Comparison of ENCODE assay signal across 8 cellular contexts in genomic region chr11:65718964-65719492, GRCh38. TPM values are rescaled to one million over a fixed set of nuclear protein-coding genes. Genes with fewer than 3 reads are reported as not detected.
DNase-seq lines count a peak whose midpoint lies in the region; ATAC-seq and TF ChIP-seq lines count a peak whose summit lies in the region.

No MANE protein-coding gene starts in this region.

- peaks cover 4 to 58% (median 31%) of the 10 kb centered on the region in 9 donors for H3K36me3 ChIP-seq in heart right ventricle

- peaks cover 10 to 23% (median 19%) of the 10 kb centered on the region in 9 donors for H3K4me1 ChIP-seq in heart right ventricle

- peak in 6 of 8 donors; percentile 3 to 49 (median 38) for ATAC-seq in heart right ventricle
- ATAC-seq in stimulated activated naive CD8-positive, alpha-beta T cell treated with anti-CD3 and anti-CD28 coated beads, Interleukin-15, amount 100 ng/mL, for 72 hours, result no peak
- no peak for ATAC-seq in HG02852 (IDR thresholded peaks at IDR 0.05; ENCODE audit: unreplicated experiment)
- ATAC-seq in GM21447 (IDR thresholded peaks at IDR 0.05; ENCODE audit: unreplicated experiment), result no peak

- CTCF ChIA-PET in activated CD4-positive, alpha-beta memory T cell treated with anti-CD3 and anti-CD28 coated beads for 36 hours (lab: Charles Lee), result interaction anchor here (1.0 to 2.7 kb wide), 9 partner anchors 7 to 166 kb away, joined by 3 to 30 read pairs (median 9); partner anchors contain the start of genes AP5B1, CFL1, KAT5 and MUS81

- H3K9me3 ChIP-seq in heart right ventricle, result no peaks in the 10 kb centered on the region

- peaks cover 23% of the 10 kb centered on the region for H3K4me1 Mint-ChIP-seq in T-helper 1 cell treated with Interleukin-12 subunit alpha and Interleukin-12 subunit beta and Interleukin-4 antibody, amounts not matched to agents 30 μg/mL and 1 μg/mL, for 36 hours (ENCODE audit: low read depth)
- peaks cover 29% of the 10 kb centered on the region for H3K4me1 Mint-ChIP-seq in activated CD4-positive, alpha-beta memory T cell treated with anti-CD3 and anti-CD28 coated beads for 36 hours (ENCODE audit: low read depth)
- peaks cover 50% of the 10 kb centered on the region for H3K4me1 Mint-ChIP-seq in stimulated activated naive CD8-positive, alpha-beta T cell treated with anti-CD3 and anti-CD28 coated beads, Interleukin-15, amount 100 ng/mL, for 72 hours

- WGBS in heart right ventricle, 2 donors, result 58 to 66% methylated on average over 10 of the region's 10 CpGs

- peak overlapping the region in 8 of 10 donors; percentile 57 to 93 (median 70) for H3K4me3 ChIP-seq in heart right ventricle

- H3K36me3 Mint-ChIP-seq in T-helper 1 cell treated with Interleukin-12 subunit alpha and Interleukin-12 subunit beta and Interleukin-4 antibody, amounts not matched to agents 30 μg/mL and 1 μg/mL, for 36 hours (ENCODE audit: low read depth), result peaks cover 39% of the 10 kb centered on the region
- peaks cover 46% of the 10 kb centered on the region for H3K36me3 Mint-ChIP-seq in activated CD4-positive, alpha-beta memory T cell treated with anti-CD3 and anti-CD28 coated beads for 36 hours

- no peak for TF ChIP-seq CTCF in heart right ventricle (IDR thresholded peaks at IDR 0.05)

- H3K4me3 Mint-ChIP-seq in T-helper 1 cell treated with Interleukin-12 subunit alpha and Interleukin-12 subunit beta and Interleukin-4 antibody, amounts not matched to agents 30 μg/mL and 1 μg/mL, for 36 hours, result peak overlapping the region; percentile 96
- H3K4me3 Mint-ChIP-seq in activated CD4-positive, alpha-beta memory T cell treated with anti-CD3 and anti-CD28 coated beads for 36 hours, result peak overlapping the region; percentile 98
- H3K4me3 Mint-ChIP-seq in stimulated activated naive CD8-positive, alpha-beta T cell treated with anti-CD3 and anti-CD28 coated beads, Interleukin-15, amount 100 ng/mL, for 72 hours, result peak overlapping the region; percentile 97 to 99

- peak overlapping the region in 3 of 10 donors; percentile 91 to 94 (median 93) for H3K27ac ChIP-seq in heart right ventricle

- no peaks in the 10 kb centered on the region for H3K27me3 ChIP-seq in heart right ventricle

- no peaks in the 10 kb centered on the region for H3K27me3 Mint-ChIP-seq in T-helper 1 cell treated with Interleukin-12 subunit alpha and Interleukin-12 subunit beta and Interleukin-4 antibody, amounts not matched to agents 30 μg/mL and 1 μg/mL, for 36 hours (ENCODE audit: low read depth)
- H3K27me3 Mint-ChIP-seq in activated CD4-positive, alpha-beta memory T cell treated with anti-CD3 and anti-CD28 coated beads for 36 hours, result no peaks in the 10 kb centered on the region
- H3K27me3 Mint-ChIP-seq in stimulated activated naive CD8-positive, alpha-beta T cell treated with anti-CD3 and anti-CD28 coated beads, Interleukin-15, amount 100 ng/mL, for 72 hours, result no peaks in the 10 kb centered on the region

- DNase-seq in T-helper 1 cell (no peak), heart right ventricle (peak in 1 of 2 donors; percentile 24), NOMO-1 treated with DMSO at 0.1 percent for 48 hours (lab: John Stamatoyannopoulos, UW; ENCODE audit: unreplicated experiment) (no peak)
- no peak for DNase-seq in activated CD4-positive, alpha-beta memory T cell treated with anti-CD3 and anti-CD28 coated beads for 36 hours
- no peak for DNase-seq in stimulated activated naive CD8-positive, alpha-beta T cell treated with anti-CD3 and anti-CD28 coated beads, Interleukin-15, amount 100 ng/mL, for 72 hours

- H3K9me3 Mint-ChIP-seq in T-helper 1 cell treated with Interleukin-12 subunit alpha and Interleukin-12 subunit beta and Interleukin-4 antibody, amounts not matched to agents 30 μg/mL and 1 μg/mL, for 36 hours, result no peaks in the 10 kb centered on the region
- no peaks in the 10 kb centered on the region for H3K9me3 Mint-ChIP-seq in activated CD4-positive, alpha-beta memory T cell treated with anti-CD3 and anti-CD28 coated beads for 36 hours
- no peaks in the 10 kb centered on the region for H3K9me3 Mint-ChIP-seq in stimulated activated naive CD8-positive, alpha-beta T cell treated with anti-CD3 and anti-CD28 coated beads, Interleukin-15, amount 100 ng/mL, for 72 hours

- POLR2A ChIA-PET in activated CD4-positive, alpha-beta memory T cell treated with anti-CD3 and anti-CD28 coated beads for 36 hours (lab: Charles Lee), result interaction anchor here (1.0 to 1.3 kb wide), 4 partner anchors 42 to 134 kb away, joined by 3 to 5 read pairs (median 3); no protein-coding TSS in a partner anchor

- intact Hi-C loops in activated CD4-positive, alpha-beta memory T cell treated with anti-CD3 and anti-CD28 coated beads for 36 hours (cut with micrococcal nuclease), result no loop called here
- intact Hi-C loops in heart right ventricle (cut with DNase I), result loop anchor here in 3 of 10 donors (5.0 to 10.0 kb wide), 3 partner anchors 53 to 166 kb away; partner anchors contain the start of gene FIBP (in 1 of the 3)

- peak overlapping the region; percentile 57 for H3K27ac Mint-ChIP-seq in T-helper 1 cell treated with Interleukin-12 subunit alpha and Interleukin-12 subunit beta and Interleukin-4 antibody, amounts not matched to agents 30 μg/mL and 1 μg/mL, for 36 hours
- peak overlapping the region; percentile 54 for H3K27ac Mint-ChIP-seq in activated CD4-positive, alpha-beta memory T cell treated with anti-CD3 and anti-CD28 coated beads for 36 hours
- peak overlapping the region in 1 of 2 donors; percentile 82 for H3K27ac Mint-ChIP-seq in stimulated activated naive CD8-positive, alpha-beta T cell treated with anti-CD3 and anti-CD28 coated beads, Interleukin-15, amount 100 ng/mL, for 72 hours

RNA-seq across cellular contexts. Expression of gene RNASEH2C, which starts 1.6 kb away (rescaled TPM):
- 100 to 1,000 TPM in 1 of 2 experiments, 10 to 100 TPM in 1; 98.4 to 105 TPM for total RNA-seq in activated CD4-positive, alpha-beta memory T cell treated with anti-CD3 and anti-CD28 coated beads for 36 hours
- total RNA-seq in heart right ventricle, result 10 to 100 TPM; 34.1 to 75.6 (median 43.5) TPM
- 100 to 1,000 TPM in 1 of 2 donors, 10 to 100 TPM in 1; 60.3 to 123 TPM for polyA plus RNA-seq in heart right ventricle

RNA-seq across cellular contexts. Expression of gene KAT5, which starts 7.0 kb away (rescaled TPM):
- 10 to 100 TPM; 55.9 to 61.6 TPM for total RNA-seq in activated CD4-positive, alpha-beta memory T cell treated with anti-CD3 and anti-CD28 coated beads for 36 hours
- 10 to 100 TPM; 40.9 to 53.6 (median 44.0) TPM for total RNA-seq in heart right ventricle
- polyA plus RNA-seq in heart right ventricle, result 10 to 100 TPM; 54.9 to 62.8 TPM

RNA-seq across cellular contexts. Expression of gene RELA, which starts 56.3 kb away (rescaled TPM):
- 10 to 100 TPM; 74.9 to 76.5 TPM for total RNA-seq in activated CD4-positive, alpha-beta memory T cell treated with anti-CD3 and anti-CD28 coated beads for 36 hours
- 10 to 100 TPM; 30.7 to 55.2 (median 40.0) TPM for total RNA-seq in heart right ventricle
- polyA plus RNA-seq in heart right ventricle, result 10 to 100 TPM; 28.9 to 38.3 TPM

Comparison
In these comparisons a context has a peak if more than half of its experiments do, and no peak if none do; other contexts are left out.
1. ATAC-seq: peak in heart right ventricle (6 of 8); none in stimulated activated naive CD8-positive, alpha-beta T cell treated with anti-CD3 and anti-CD28 coated beads, Interleukin-15, amount 100 ng/mL, for 72 hours (single experiment), HG02852 (single experiment) and GM21447 (single experiment).
2. Peak in every context shown above with its lines, with median percentiles within 50 percentile points of each other: H3K4me3 Mint-ChIP-seq.